ENCODE assay signal across 1 cellular context in genomic region chr2:51723716-51724115, GRCh38.
TF ChIP-seq lines count a peak whose summit lies in the region.

No MANE protein-coding gene starts in this region.

TF ChIP-seq in IMR-90, 13 proteins besides CTCF, POLR2A, EP300 and RAD21 (continued from another document):
- TF ChIP-seq ELK1 (IDR thresholded peaks at IDR 0.05; ENCODE audit: borderline replicate concordance, low read depth, low read length) (no peak), RFX5 (IDR thresholded peaks at IDR 0.05; ENCODE audit: low read depth, low read length) (no peak)
TF ChIP-seq in IMR-90: peak in this region for 0.
